ENCODE assay signal across 14 cellular contexts in the genomic region with DNA sequence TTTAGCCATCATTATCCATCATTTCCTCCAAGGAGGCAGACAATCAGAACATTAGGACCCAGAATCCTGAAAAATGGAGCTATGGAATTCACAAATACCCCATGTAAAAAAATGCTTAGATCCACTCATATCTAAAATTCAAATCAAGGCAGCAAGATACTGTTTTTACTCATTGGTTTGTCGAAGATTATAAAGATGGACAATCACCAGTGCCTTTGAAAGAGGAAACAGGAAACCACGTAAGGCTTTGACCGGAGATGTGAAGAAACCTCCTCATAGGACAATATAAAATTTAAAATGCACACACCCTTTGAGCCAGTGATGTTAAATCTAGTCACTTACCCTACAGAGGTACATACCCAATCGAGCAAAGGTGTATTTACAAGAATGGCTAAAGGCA.
DNase-seq lines count a peak whose midpoint lies in the region; ATAC-seq and TF ChIP-seq lines count a peak whose summit lies in the region.
"Had no signal": no experiment of that assay in that cellular context is flagged by ENCODE, and none has a peak within 500 bp of the region (broad histone marks: within the 10 kb centered on the region; RNA-seq: fewer than 3 reads in every experiment).

No MANE protein-coding gene starts in this region.

- POLR2A ChIA-PET in CD4-positive, alpha-beta T cell (lab: Charles Lee) = interaction anchor here (0.7 to 3.3 kb wide), 3 partner anchors 23 to 126 kb away, joined by 3 to 21 read pairs (median 3); no protein-coding TSS in a partner anchor

- H3K9me3 ChIP-seq in CD4-positive, alpha-beta T cell (ENCODE audit: control insufficient read depth, low read length) = no peaks in the 10 kb centered on the region
- no peaks in the 10 kb centered on the region for H3K9me3 ChIP-seq in muscle layer of colon (ENCODE audit: low read length)
- no peaks in the 10 kb centered on the region for H3K9me3 ChIP-seq in effector memory CD4-positive, alpha-beta T cell (ENCODE audit: control insufficient read depth, low read length)
- H3K9me3 ChIP-seq: BE2C, upper lobe of right lung had no signal

- H3K27me3 Mint-ChIP-seq in CD4-positive, alpha-beta T cell = no peaks in the 10 kb centered on the region
- H3K27me3 Mint-ChIP-seq in T-helper 1 cell treated with Interleukin-12 subunit alpha and Interleukin-12 subunit beta and Interleukin-4 antibody, amounts not matched to agents 30 μg/mL and 1 μg/mL, for 36 hours (ENCODE audit: low read depth) = no peaks in the 10 kb centered on the region

- CTCF ChIA-PET in CD4-positive, alpha-beta T cell (lab: Charles Lee) = no interaction called here

- no peaks in the 10 kb centered on the region for H3K27me3 ChIP-seq in CD4-positive, alpha-beta T cell (ENCODE audit: control insufficient read depth, insufficient read depth, low read length)
- no peaks in the 10 kb centered on the region for H3K27me3 ChIP-seq in muscle layer of colon (ENCODE audit: control insufficient read depth in 1 of 2, insufficient read depth in 2 of 2, low read length in 2 of 2)
- H3K27me3 ChIP-seq in effector memory CD4-positive, alpha-beta T cell (replicated peaks; ENCODE audit: control insufficient read depth, insufficient read depth, low read length, poor library complexity, severe bottlenecking) = no peaks in the 10 kb centered on the region
- H3K27me3 ChIP-seq: BE2C, upper lobe of right lung had no signal

- no peak overlapping the region for H3K4me3 ChIP-seq in muscle layer of colon (ENCODE audit: low read depth in 1 of 2, low read length in 2 of 2)
- no peak overlapping the region for H3K4me3 ChIP-seq in effector memory CD4-positive, alpha-beta T cell (ENCODE audit: insufficient read depth, low read depth, low read length, poor library complexity, severe bottlenecking)
- H3K4me3 ChIP-seq: upper lobe of right lung had no signal

- DNase-seq in AML-193 (lab: John Stamatoyannopoulos, UW) (peak; percentile 44 to 70), D341Med (ENCODE audit: low spot score) (no peak), DMS53 (lab: John Stamatoyannopoulos, UW) (no peak)
- no peak for DNase-seq in CD4-positive, alpha-beta T cell
- DNase-seq in stimulated activated CD4-positive, alpha-beta T cell treated with anti-CD3 and anti-CD28 coated beads, Interleukin-4, amount 100 ng/mL, for 1 hour = no peak
- no peak for DNase-seq in effector memory CD4-positive, alpha-beta T cell
- DNase-seq: activated CD8-positive, alpha-beta memory T cell treated with anti-CD3 and anti-CD28 coated beads for 24 hours; BE2C; cerebellar nuclear complex; glutamatergic neuron; NCI-H1436 treated with DMSO at 0.1 percent for 48 hours; upper lobe of right lung had no signal

- intact Hi-C loops in CD4-positive, alpha-beta T cell (cut with DNase I, micrococcal nuclease) = loop anchor here in 1 of 2 experiments (5.0 kb wide), 1 partner anchor 126 kb away; no protein-coding TSS in a partner anchor

- H3K36me3 ChIP-seq in muscle layer of colon (ENCODE audit: insufficient read depth, low read length) = no peaks in the 10 kb centered on the region
- H3K36me3 ChIP-seq in effector memory CD4-positive, alpha-beta T cell (ENCODE audit: control insufficient read depth, insufficient read depth, low read length) = no peaks in the 10 kb centered on the region
- H3K36me3 ChIP-seq: BE2C, upper lobe of right lung had no signal

- H3K27ac Mint-ChIP-seq in CD4-positive, alpha-beta T cell = peak overlapping the region; percentile 86
- peak overlapping the region; percentile 68 for H3K27ac Mint-ChIP-seq in T-helper 1 cell treated with Interleukin-12 subunit alpha and Interleukin-12 subunit beta and Interleukin-4 antibody, amounts not matched to agents 30 μg/mL and 1 μg/mL, for 36 hours

- H3K9ac ChIP-seq in muscle layer of colon (ENCODE audit: low read length) = no peak overlapping the region

- no peaks in the 10 kb centered on the region for H3K9me3 Mint-ChIP-seq in CD4-positive, alpha-beta T cell
- no peaks in the 10 kb centered on the region for H3K9me3 Mint-ChIP-seq in T-helper 1 cell treated with Interleukin-12 subunit alpha and Interleukin-12 subunit beta and Interleukin-4 antibody, amounts not matched to agents 30 μg/mL and 1 μg/mL, for 36 hours

- no peak for TF ChIP-seq CTCF in CD4-positive, alpha-beta T cell (IDR thresholded peaks at IDR 0.05)

- peaks cover 38% of the 10 kb centered on the region for H3K4me1 ChIP-seq in muscle layer of colon (ENCODE audit: insufficient read depth, low read length)
- H3K4me1 ChIP-seq in effector memory CD4-positive, alpha-beta T cell (ENCODE audit: control insufficient read depth, insufficient read depth, low read length, poor library complexity, severe bottlenecking) = peaks cover 19% of the 10 kb centered on the region
- H3K4me1 ChIP-seq: BE2C had no signal

- no peak overlapping the region for H3K4me3 Mint-ChIP-seq in CD4-positive, alpha-beta T cell
- peak overlapping the region; percentile 46 for H3K4me3 Mint-ChIP-seq in T-helper 1 cell treated with Interleukin-12 subunit alpha and Interleukin-12 subunit beta and Interleukin-4 antibody, amounts not matched to agents 30 μg/mL and 1 μg/mL, for 36 hours

- H3K36me3 Mint-ChIP-seq in CD4-positive, alpha-beta T cell (ENCODE audit: low read depth) = no peaks in the 10 kb centered on the region
- peaks cover 23% of the 10 kb centered on the region for H3K36me3 Mint-ChIP-seq in T-helper 1 cell treated with Interleukin-12 subunit alpha and Interleukin-12 subunit beta and Interleukin-4 antibody, amounts not matched to agents 30 μg/mL and 1 μg/mL, for 36 hours (ENCODE audit: low read depth)

- peaks cover 85% of the 10 kb centered on the region for H3K4me1 Mint-ChIP-seq in CD4-positive, alpha-beta T cell (ENCODE audit: low read depth)
- H3K4me1 Mint-ChIP-seq in T-helper 1 cell treated with Interleukin-12 subunit alpha and Interleukin-12 subunit beta and Interleukin-4 antibody, amounts not matched to agents 30 μg/mL and 1 μg/mL, for 36 hours (ENCODE audit: low read depth) = peaks cover 64% of the 10 kb centered on the region

- H3K27ac ChIP-seq in CD4-positive, alpha-beta T cell (ENCODE audit: low read depth, low read length) = no peak overlapping the region
- H3K27ac ChIP-seq in muscle layer of colon (ENCODE audit: low read depth, low read length) = peak overlapping the region; percentile 40
- no peak overlapping the region for H3K27ac ChIP-seq in effector memory CD4-positive, alpha-beta T cell (ENCODE audit: insufficient read depth, low read length, poor library complexity, severe bottlenecking)
- H3K27ac ChIP-seq: upper lobe of right lung had no signal

- no peak for ATAC-seq in CD4-positive, alpha-beta T cell (ENCODE audit: poor library complexity)
- ATAC-seq: upper lobe of right lung had no signal

Comparison
In these comparisons a context has a peak if more than half of its experiments do, and no peak if none do; other contexts are left out.
1. DNase-seq: peak in AML-193 (2 of 2); none in CD4-positive, alpha-beta T cell (0 of 10), stimulated activated CD4-positive, alpha-beta T cell treated with anti-CD3 and anti-CD28 coated beads, Interleukin-4, amount 100 ng/mL, for 1 hour (single experiment), D341Med (single experiment), effector memory CD4-positive, alpha-beta T cell (0 of 3) and DMS53 (single experiment).